ENCODE assay signal across 8 cellular contexts in the genomic region with DNA sequence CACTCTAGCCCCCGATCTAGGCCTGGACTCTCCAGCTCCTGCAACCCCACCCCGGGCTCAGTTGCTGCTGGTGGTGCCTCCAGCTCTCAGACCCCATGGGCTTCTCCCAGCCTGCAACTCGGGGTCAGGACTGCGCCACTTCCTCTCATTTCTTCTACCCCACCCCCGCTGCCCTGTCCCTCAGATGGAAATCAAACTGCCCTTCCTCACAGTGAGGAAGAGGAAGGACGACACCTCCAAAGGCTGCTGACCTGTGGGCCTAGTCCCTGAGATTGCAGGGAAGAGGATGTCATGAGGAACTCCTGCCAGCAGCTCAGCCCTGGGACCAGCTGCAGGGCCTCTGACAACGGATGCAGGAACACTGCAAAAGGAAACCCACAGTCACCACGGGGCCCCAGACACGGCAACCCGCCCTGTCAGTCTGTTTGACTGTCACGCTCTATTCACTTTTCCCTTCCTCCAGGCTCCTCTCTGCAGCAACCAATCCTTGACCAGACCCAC. TPM values are rescaled to one million over a fixed set of nuclear protein-coding genes. Genes with fewer than 3 reads are reported as not detected.
A peak's percentile ranks its signal among the peaks of the same experiment; 100 is the strongest.
DNase-seq lines count a peak whose midpoint lies in the region; ATAC-seq, FAIRE-seq and TF ChIP-seq lines count a peak whose summit lies in the region.

No MANE protein-coding gene starts in this region.

- H3K9me3 Mint-ChIP-seq in T-cell = no peaks in the 10 kb centered on the region
- H3K9me3 Mint-ChIP-seq in central memory CD8-positive, alpha-beta T cell = no peaks in the 10 kb centered on the region
- H3K9me3 Mint-ChIP-seq in naive thymus-derived CD4-positive, alpha-beta T cell = no peaks in the 10 kb centered on the region

- H3K4me3 ChIP-seq in naive thymus-derived CD4-positive, alpha-beta T cell (ENCODE audit: low read length) = peak overlapping the region; percentile 52

- H3K36me3 Mint-ChIP-seq in T-cell = no peaks in the 10 kb centered on the region
- H3K36me3 Mint-ChIP-seq in central memory CD8-positive, alpha-beta T cell (ENCODE audit: insufficient read depth) = peaks cover 25% of the 10 kb centered on the region
- peaks cover 0 to 10% (median 0%) of the 10 kb centered on the region in 5 donors for H3K36me3 Mint-ChIP-seq in naive thymus-derived CD4-positive, alpha-beta T cell

- no peaks in the 10 kb centered on the region for H3K27me3 ChIP-seq in naive thymus-derived CD4-positive, alpha-beta T cell (ENCODE audit: control insufficient read depth in 2 of 2, insufficient read depth in 2 of 2, low read length in 2 of 2)

- peak; percentile 67 for ATAC-seq in HG02885 (IDR thresholded peaks at IDR 0.05; ENCODE audit: poor library complexity, unreplicated experiment)
- ATAC-seq in T-cell (replicated peaks in 1 of 4) = peak; percentile 68 to 73 (median 72)
- peak; percentile 76 for ATAC-seq in central memory CD8-positive, alpha-beta T cell (replicated peaks; ENCODE audit: extremely low read depth, poor library complexity, severe bottlenecking)
- ATAC-seq in naive thymus-derived CD4-positive, alpha-beta T cell = peak; percentile 72
- ATAC-seq in sciatic nerve = no peak

- DNase-seq in GM12892 (ENCODE audit: insufficient read length) = peak; percentile 66
- peak in 31 of 34 experiments; percentile 41 to 70 (median 55) for DNase-seq in T-cell
- peak; percentile 37 to 49 for DNase-seq in central memory CD8-positive, alpha-beta T cell (ENCODE audit: low spot score in 2 of 2)
- DNase-seq in naive thymus-derived CD4-positive, alpha-beta T cell = peak in 7 of 9 donors; percentile 51 to 66 (median 58)
- no peak for DNase-seq in sciatic nerve (ENCODE audit: low spot score)
- no peak for DNase-seq in H4 (ENCODE audit: low spot score)
- no peak for DNase-seq in cerebellar cortex (ENCODE audit: low spot score)

- intact Hi-C loops in naive thymus-derived CD4-positive, alpha-beta T cell (cut with micrococcal nuclease) = loop anchor here (1.0 to 5.0 kb wide), 7 partner anchors 10 to 84 kb away; no protein-coding TSS in a partner anchor
- intact Hi-C loops in sciatic nerve (cut with DNase I) = no loop called here

- H3K4me1 Mint-ChIP-seq in T-cell = peaks cover 78 to 87% (median 86%) of the 10 kb centered on the region in 3 donors
- peaks cover 81% of the 10 kb centered on the region for H3K4me1 Mint-ChIP-seq in central memory CD8-positive, alpha-beta T cell
- peaks cover 55 to 88% (median 85%) of the 10 kb centered on the region in 7 donors for H3K4me1 Mint-ChIP-seq in naive thymus-derived CD4-positive, alpha-beta T cell

- peak; percentile 83 for FAIRE-seq in GM12892 (lab: Jason Lieb, UNC)

- H3K27me3 Mint-ChIP-seq in T-cell = no peaks in the 10 kb centered on the region
- H3K27me3 Mint-ChIP-seq in central memory CD8-positive, alpha-beta T cell = no peaks in the 10 kb centered on the region
- no peaks in the 10 kb centered on the region for H3K27me3 Mint-ChIP-seq in naive thymus-derived CD4-positive, alpha-beta T cell

- CTCF ChIA-PET in T-cell (lab: Charles Lee) = interaction anchor here (0.6 to 4.8 kb wide), 6 partner anchors 10 to 261 kb away, joined by 3 to 24 read pairs (median 6); a partner anchor contains a TSS
- CTCF ChIA-PET in naive thymus-derived CD4-positive, alpha-beta T cell (lab: Charles Lee) = interaction anchor here (0.8 to 6.9 kb wide), 5 partner anchors 10 to 80 kb away, joined by 3 to 56 read pairs (median 29); a partner anchor contains a TSS

- POLR2A ChIA-PET in T-cell (lab: Charles Lee) = interaction anchor here (0.6 to 0.9 kb wide), 4 partner anchors 15 to 46 kb away, joined by 3 to 5 read pairs (median 3); a partner anchor contains a TSS
- POLR2A ChIA-PET in naive thymus-derived CD4-positive, alpha-beta T cell (lab: Charles Lee) = interaction anchor here (0.8 to 12.6 kb wide), 9 partner anchors 10 to 165 kb away, joined by 3 to 267 read pairs (median 3); a partner anchor contains a TSS

- H3K27ac ChIP-seq in naive thymus-derived CD4-positive, alpha-beta T cell (ENCODE audit: low read depth, low read length) = peak overlapping the region; percentile 72

- peaks cover 85 to 88% of the 10 kb centered on the region in 2 donors for H3K4me1 ChIP-seq in naive thymus-derived CD4-positive, alpha-beta T cell (ENCODE audit: control insufficient read depth in 2 of 2, insufficient read depth in 2 of 2, low read length in 2 of 2)

- no peaks in the 10 kb centered on the region for H3K9me3 ChIP-seq in naive thymus-derived CD4-positive, alpha-beta T cell (ENCODE audit: control insufficient read depth in 2 of 3, low read length in 3 of 3)

- peak; percentile 42; the same call in 1 of the 2 replicates for TF ChIP-seq POLR2A in GM12892 (IDR thresholded peaks at IDR 0.05; ENCODE audit: low read depth, low read length)

- peak overlapping the region; percentile 93 to 96 for H3K27ac Mint-ChIP-seq in T-cell
- peak overlapping the region; percentile 85 for H3K27ac Mint-ChIP-seq in central memory CD8-positive, alpha-beta T cell (ENCODE audit: low read depth)
- H3K27ac Mint-ChIP-seq in naive thymus-derived CD4-positive, alpha-beta T cell = peak overlapping the region; percentile 77 to 99 (median 93)

- peaks cover 0 to 16% (median 6%) of the 10 kb centered on the region in 3 experiments for H3K36me3 ChIP-seq in naive thymus-derived CD4-positive, alpha-beta T cell (ENCODE audit: control insufficient read depth in 2 of 3, insufficient read depth in 3 of 3, low read length in 3 of 3)

- H3K4me3 Mint-ChIP-seq in T-cell = peak overlapping the region; percentile 66 to 90 (median 69)
- peak overlapping the region; percentile 90 for H3K4me3 Mint-ChIP-seq in central memory CD8-positive, alpha-beta T cell
- H3K4me3 Mint-ChIP-seq in naive thymus-derived CD4-positive, alpha-beta T cell = peak overlapping the region; percentile 66 to 95 (median 88)

RNA-seq across cellular contexts. Expression of gene PNMA1, which starts 29.3 kb away (rescaled TPM):
- 13.3 TPM for polyA plus RNA-seq in GM12892 (2012; ENCODE audit: missing spikeins)
- total RNA-seq in T-cell = 10 to 100 TPM; 36.2 to 57.9 (median 53.4) TPM
- 10 to 100 TPM; 21.6 to 40.4 (median 37.1) TPM for total RNA-seq in naive thymus-derived CD4-positive, alpha-beta T cell
- 10 to 100 TPM; 43.5 to 44.0 TPM for polyA plus RNA-seq in naive thymus-derived CD4-positive, alpha-beta T cell
- total RNA-seq in sciatic nerve = 46.1 TPM
- total RNA-seq in H4 (2014; rRNA removed; shearing (Covaris generic)) = 12.9 and 14.0 TPM in 2 replicates

Comparison
In these comparisons a context has a peak if more than half of its experiments do, and no peak if none do; other contexts are left out.
1. DNase-seq: peak in GM12892 (single experiment), T-cell (31 of 34), central memory CD8-positive, alpha-beta T cell (2 of 2) and naive thymus-derived CD4-positive, alpha-beta T cell (7 of 9); none in sciatic nerve (single experiment), H4 (single experiment) and cerebellar cortex (single experiment).
2. Peak in every context shown above with its lines, with median percentiles within 50 percentile points of each other: H3K27ac Mint-ChIP-seq and H3K4me3 Mint-ChIP-seq.